30 cellular contexts compared by ENCODE assay signal in the genomic region with DNA sequence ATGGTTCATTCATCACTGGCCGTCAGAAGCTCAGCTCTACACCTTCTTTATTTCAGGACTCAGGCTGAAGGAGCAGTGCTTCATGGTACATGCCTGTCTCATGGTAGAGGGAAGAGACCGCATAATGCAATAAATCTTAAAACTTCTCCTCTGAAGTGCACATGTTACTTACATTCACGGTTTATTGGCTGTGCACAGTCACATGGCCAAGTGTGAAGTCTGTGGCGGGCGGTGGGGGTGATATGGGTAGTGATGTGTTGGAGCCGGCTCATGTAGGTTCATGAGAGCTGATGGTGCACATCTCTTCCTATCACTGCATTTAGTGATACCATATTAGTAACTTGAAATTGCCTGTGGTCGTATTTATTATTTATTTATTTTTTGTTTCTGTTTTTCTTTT.
"Had no signal": no experiment of that assay in that cellular context is flagged by ENCODE, and none has a peak within 500 bp of the region (broad histone marks: within the 10 kb centered on the region; RNA-seq: fewer than 3 reads in every experiment).

No MANE protein-coding gene starts in this region.

- H3K4me1 ChIP-seq: parathyroid adenoma, psoas muscle, stomach, thyroid gland, tibial nerve, upper lobe of left lung, vagina had no signal

- H3K4me3 Mint-ChIP-seq: naive thymus-derived CD4-positive, alpha-beta T cell; natural killer cell; nephron; neural progenitor cell; stimulated activated effector memory CD8-positive, alpha-beta T cell treated with anti-CD3 and anti-CD28 coated beads, Interleukin-12 subunit alpha, Interleukin-12 subunit beta, amount 100 ng/mL, for 72 hours; stimulated activated naive B cell treated with anti-CD40 and anti-IgM and Interleukin-4, amounts not matched to agents 10 μg/mL and 1 μg/mL and 100 μg/mL, for 72 hours; stimulated activated naive CD8-positive, alpha-beta T cell treated with anti-CD3 and anti-CD28 coated beads, Interleukin-15, Interleukin-2, amounts not matched to agents 100 ng/mL and 50 ng/mL, for 24 hours had no signal

- H3K27me3 ChIP-seq: neural progenitor cell, ovary, spleen, stomach, thyroid gland, tibial nerve, upper lobe of left lung, vagina had no signal

- H3K9me3 Mint-ChIP-seq: stimulated activated naive CD8-positive, alpha-beta T cell treated with anti-CD3 and anti-CD28 coated beads, Interleukin-15, Interleukin-2, amounts not matched to agents 100 ng/mL and 50 ng/mL, for 24 hours had no signal

- FAIRE-seq: urothelium cell line had no signal

- H3K4me2 ChIP-seq: smooth muscle cell had no signal

- H3K9me3 ChIP-seq: ovary, psoas muscle, stomach, thoracic aorta, thyroid gland, upper lobe of left lung, vagina had no signal

- H3K4me1 Mint-ChIP-seq: stimulated activated effector memory CD8-positive, alpha-beta T cell treated with anti-CD3 and anti-CD28 coated beads, Interleukin-12 subunit alpha, Interleukin-12 subunit beta, amount 100 ng/mL, for 72 hours had no signal

- H3K27me3 Mint-ChIP-seq: naive thymus-derived CD4-positive, alpha-beta T cell; progenitor cell of endocrine pancreas; stimulated activated naive B cell treated with anti-CD40 and anti-IgM and Interleukin-4, amounts not matched to agents 10 μg/mL and 1 μg/mL and 100 μg/mL, for 72 hours; stimulated activated naive CD8-positive, alpha-beta T cell treated with anti-CD3 and anti-CD28 coated beads, Interleukin-15, Interleukin-2, amounts not matched to agents 100 ng/mL and 50 ng/mL, for 24 hours had no signal

- H3K27ac Mint-ChIP-seq: natural killer cell; nephron; neural progenitor cell; stimulated activated effector memory CD8-positive, alpha-beta T cell treated with anti-CD3 and anti-CD28 coated beads, Interleukin-12 subunit alpha, Interleukin-12 subunit beta, amount 100 ng/mL, for 72 hours; stimulated activated naive B cell treated with anti-CD40 and anti-IgM and Interleukin-4, amounts not matched to agents 10 μg/mL and 1 μg/mL and 100 μg/mL, for 72 hours; stimulated activated naive CD8-positive, alpha-beta T cell treated with anti-CD3 and anti-CD28 coated beads, Interleukin-15, Interleukin-2, amounts not matched to agents 100 ng/mL and 50 ng/mL, for 24 hours had no signal

- ATAC-seq: naive thymus-derived CD4-positive, alpha-beta T cell; psoas muscle; right cardiac atrium; sciatic nerve; stimulated activated effector memory CD8-positive, alpha-beta T cell treated with anti-CD3 and anti-CD28 coated beads, Interleukin-12 subunit alpha, Interleukin-12 subunit beta, amount 100 ng/mL, for 72 hours; stimulated activated naive B cell treated with anti-CD40 and anti-IgM and Interleukin-4, amounts not matched to agents 10 μg/mL and 1 μg/mL and 100 μg/mL, for 72 hours had no signal

- H2AFZ ChIP-seq: neural progenitor cell, parathyroid adenoma had no signal

- H3K27ac ChIP-seq: ovary, parathyroid adenoma, psoas muscle, skin epidermis, spleen, stomach, thoracic aorta, thyroid gland, tibial nerve, upper lobe of left lung, vagina had no signal

- H3K4me3 ChIP-seq: neural progenitor cell, ovary, psoas muscle, skin epidermis, smooth muscle cell, spleen, stomach, thoracic aorta, thyroid gland, tibial nerve, upper lobe of left lung, vagina had no signal

- DNase-seq: naive thymus-derived CD4-positive, alpha-beta T cell; natural killer cell; occipital lobe; ovary; psoas muscle; right cardiac atrium; spleen; stimulated activated CD4-positive, alpha-beta T cell treated with anti-CD3 and anti-CD28 coated beads, Interleukin-12 subunit alpha, Interleukin-12 subunit beta, amount 100 ng/mL, for 4 hours; stimulated activated CD4-positive, alpha-beta T cell treated with anti-CD3 and anti-CD28 coated beads, Interleukin-1b, Interleukin-23, amount 100 ng/mL, for 48 hours; stimulated activated CD4-positive, alpha-beta T cell treated with anti-CD3 and anti-CD28 coated beads, Interleukin-2, amount 100 ng/mL, for 48 hours; stimulated activated CD4-positive, alpha-beta T cell treated with anti-CD3 and anti-CD28 coated beads, Interleukin-4, amount 100 ng/mL, for 24 hours; stimulated activated naive B cell treated with anti-CD40 and anti-IgM and Interleukin-4, amounts not matched to agents 10 μg/mL and 1 μg/mL and 100 μg/mL, for 72 hours; stimulated activated naive CD4-positive, alpha-beta T cell treated with Interleukin-2 at 50 U/mL for 16 hours; stomach; thyroid gland; trophoblast cell; upper lobe of left lung had no signal

- H3K9ac ChIP-seq: neural progenitor cell, parathyroid adenoma had no signal

- H3K36me3 ChIP-seq: neural progenitor cell, ovary, thoracic aorta, vagina had no signal

- H3K36me3 Mint-ChIP-seq: natural killer cell had no signal
